Comparison of ENCODE assay signal across 11 cellular contexts in genomic region chr10:104326991-104327610, GRCh38. TPM values are rescaled to one million over a fixed set of nuclear protein-coding genes. Genes with fewer than 3 reads are reported as not detected.
DNase-seq lines count a peak whose midpoint lies in the region; ATAC-seq and TF ChIP-seq lines count a peak whose summit lies in the region.
"Had no signal": no experiment of that assay in that cellular context is flagged by ENCODE, and none has a peak within 500 bp of the region (broad histone marks: within the 10 kb centered on the region; RNA-seq: fewer than 3 reads in every experiment).

No MANE protein-coding gene starts in this region.

- H3K36me3 Mint-ChIP-seq in dendritic cell treated with granulocyte-macrophage colony-stimulating factor and Interleukin-4, amounts not matched to agents 40 ng/mL and 50 ng/mL, for 4 days (ENCODE audit: low read depth) = peaks cover 6% of the 10 kb centered on the region
- H3K36me3 Mint-ChIP-seq in natural killer cell = no peaks in the 10 kb centered on the region

- H3K9me3 Mint-ChIP-seq in dendritic cell treated with granulocyte-macrophage colony-stimulating factor and Interleukin-4, amounts not matched to agents 40 ng/mL and 50 ng/mL, for 4 days = no peaks in the 10 kb centered on the region
- no peaks in the 10 kb centered on the region for H3K9me3 Mint-ChIP-seq in natural killer cell

- DNase-seq in left ventricle myocardium inferior (no peak), Right ventricle myocardium superior (no peak), natural killer cell (no peak), upper lobe of right lung (no peak), GM03348 (ENCODE audit: low spot score) (no peak)
- no peak for DNase-seq in stimulated activated CD4-positive, alpha-beta T cell treated with anti-CD3 and anti-CD28 coated beads, Interleukin-2, amount 100 ng/mL, for 48 hours
- DNase-seq: NCI-H146; stimulated activated CD4-positive, alpha-beta T cell treated with anti-CD3 and anti-CD28 coated beads, Interleukin-4, amount 100 ng/mL, for 4 hours had no signal

- H3K4me3 Mint-ChIP-seq in dendritic cell treated with granulocyte-macrophage colony-stimulating factor and Interleukin-4, amounts not matched to agents 40 ng/mL and 50 ng/mL, for 4 days = no peak overlapping the region
- peak overlapping the region; percentile 82 for H3K4me3 Mint-ChIP-seq in natural killer cell

- intact Hi-C loops in left ventricle myocardium inferior (cut with micrococcal nuclease) (no loop called here), Right ventricle myocardium superior (cut with DNase I) (no loop called here), natural killer cell (cut with micrococcal nuclease) (loop anchor here (10.0 kb wide), 1 partner anchor 412 kb away; the partner anchor contains the start of gene STN1), upper lobe of right lung (cut with DNase I) (no loop called here)
- intact Hi-C loops in dendritic cell treated with granulocyte-macrophage colony-stimulating factor and Interleukin-4, amounts not matched to agents 40 ng/mL and 50 ng/mL, for 4 days (cut with micrococcal nuclease) = no loop called here

- peaks cover 100% of the 10 kb centered on the region for H3K4me1 ChIP-seq in left ventricle myocardium inferior
- peaks cover 100% of the 10 kb centered on the region for H3K4me1 ChIP-seq in upper lobe of right lung

- ATAC-seq in Right ventricle myocardium superior (ENCODE audit: poor library complexity) (no peak), natural killer cell (no peak), upper lobe of right lung (no peak), HG03159 (IDR thresholded peaks at IDR 0.05; ENCODE audit: unreplicated experiment) (no peak)

- H3K27ac Mint-ChIP-seq in dendritic cell treated with granulocyte-macrophage colony-stimulating factor and Interleukin-4, amounts not matched to agents 40 ng/mL and 50 ng/mL, for 4 days = peak overlapping the region; percentile 80
- peak overlapping the region; percentile 98 to 100 for H3K27ac Mint-ChIP-seq in natural killer cell

- H3K4me1 Mint-ChIP-seq in dendritic cell treated with granulocyte-macrophage colony-stimulating factor and Interleukin-4, amounts not matched to agents 40 ng/mL and 50 ng/mL, for 4 days (ENCODE audit: low read depth) = peaks cover 99% of the 10 kb centered on the region
- H3K4me1 Mint-ChIP-seq in natural killer cell = peaks cover 99 to 100% of the 10 kb centered on the region in 2 donors

- TF ChIP-seq CTCF in left ventricle myocardium inferior (IDR thresholded peaks at IDR 0.05; ENCODE audit: borderline replicate concordance) = no peak
- TF ChIP-seq CTCF in natural killer cell (IDR thresholded peaks at IDR 0.05) = no peak
- no peak for TF ChIP-seq CTCF in upper lobe of right lung (IDR thresholded peaks at IDR 0.05)

- H3K27ac ChIP-seq in left ventricle myocardium inferior (replicated peaks) (peak overlapping the region; percentile 99), upper lobe of right lung (peak overlapping the region; percentile 91)
- H3K27ac ChIP-seq: SK-N-MC had no signal

- H3K36me3 ChIP-seq in left ventricle myocardium inferior (no peaks in the 10 kb centered on the region), upper lobe of right lung (no peaks in the 10 kb centered on the region)

- no peaks in the 10 kb centered on the region for H3K27me3 Mint-ChIP-seq in dendritic cell treated with granulocyte-macrophage colony-stimulating factor and Interleukin-4, amounts not matched to agents 40 ng/mL and 50 ng/mL, for 4 days
- no peaks in the 10 kb centered on the region for H3K27me3 Mint-ChIP-seq in natural killer cell (ENCODE audit: low read depth in 2 of 2)

- no peaks in the 10 kb centered on the region for H3K27me3 ChIP-seq in left ventricle myocardium inferior (ENCODE audit: low read depth)
- no peaks in the 10 kb centered on the region for H3K27me3 ChIP-seq in upper lobe of right lung

- H3K9me3 ChIP-seq in left ventricle myocardium inferior (replicated peaks) (no peaks in the 10 kb centered on the region), upper lobe of right lung (no peaks in the 10 kb centered on the region)

- peak overlapping the region; percentile 51 for H3K4me3 ChIP-seq in left ventricle myocardium inferior
- H3K4me3 ChIP-seq in upper lobe of right lung = no peak overlapping the region
- H3K4me3 ChIP-seq: SK-N-MC had no signal

RNA-seq across cellular contexts. Expression of gene ITPRIP, which starts 11.2 kb away (rescaled TPM):
- 35.4 TPM for total RNA-seq in left ventricle myocardium inferior
- 29.1 TPM for total RNA-seq in Right ventricle myocardium superior
- 100 to 1,000 TPM; 172 to 225 (median 176) TPM for total RNA-seq in natural killer cell
- total RNA-seq in upper lobe of right lung = 34.4 TPM

RNA-seq across cellular contexts. Expression of gene CFAP58, which starts 26.5 kb away (rescaled TPM):
- 3.5 TPM for total RNA-seq in left ventricle myocardium inferior
- total RNA-seq in Right ventricle myocardium superior = 2.2 TPM
- total RNA-seq in natural killer cell = under 1 TPM; 0.07 to 0.15 (median 0.11) TPM
- 0.14 TPM for total RNA-seq in upper lobe of right lung

RNA-seq across cellular contexts. Expression of gene GSTO2, which starts 58.1 kb away (rescaled TPM):
- 0.80 TPM for total RNA-seq in left ventricle myocardium inferior
- total RNA-seq in Right ventricle myocardium superior = 1.0 TPM
- total RNA-seq in natural killer cell = 1 to 10 TPM in 1 of 3 donors, under 1 TPM in 2; 0.75 to 1.4 (median 0.84) TPM
- 9.1 TPM for total RNA-seq in upper lobe of right lung
